Comparison of ENCODE assay signal across 10 cellular contexts in genomic region chr1:150604226-150604588, GRCh38. TPM values are rescaled to one million over a fixed set of nuclear protein-coding genes. Genes with fewer than 3 reads are reported as not detected.
DNase-seq lines count a peak whose midpoint lies in the region; ATAC-seq and TF ChIP-seq lines count a peak whose summit lies in the region.
"Had no signal": no experiment of that assay in that cellular context is flagged by ENCODE, and none has a peak within 500 bp of the region (broad histone marks: within the 10 kb centered on the region; RNA-seq: fewer than 3 reads in every experiment).

No MANE protein-coding gene starts in this region.

- H3K9me3 ChIP-seq in left ventricle myocardium inferior (replicated peaks), result no peaks in the 10 kb centered on the region
- no peaks in the 10 kb centered on the region for H3K9me3 ChIP-seq in naive thymus-derived CD4-positive, alpha-beta T cell (ENCODE audit: control insufficient read depth in 2 of 3, low read length in 3 of 3)
- no peaks in the 10 kb centered on the region for H3K9me3 ChIP-seq in uterus

- intact Hi-C loops in left ventricle myocardium inferior (cut with micrococcal nuclease) (no loop called here), Right ventricle myocardium superior (cut with DNase I) (no loop called here), dorsolateral prefrontal cortex (cut with DNase I) (no loop called here), uterus (cut with DNase I; ENCODE audit: low total_unique reads) (no loop called here)
- intact Hi-C loops in naive thymus-derived CD4-positive, alpha-beta T cell (cut with micrococcal nuclease), result loop anchor here in 1 of 2 donors (2.0 kb wide), 1 partner anchor 17 kb away; no protein-coding TSS in a partner anchor

- H3K4me3 ChIP-seq in left ventricle myocardium inferior (no peak overlapping the region), dorsolateral prefrontal cortex (no peak overlapping the region), uterus (no peak overlapping the region)
- H3K4me3 ChIP-seq in naive thymus-derived CD4-positive, alpha-beta T cell (ENCODE audit: low read length), result no peak overlapping the region

- POLR2A ChIA-PET in naive thymus-derived CD4-positive, alpha-beta T cell (lab: Charles Lee), result interaction anchor here (0.7 kb wide), 1 partner anchor 26 kb away, joined by 3 read pairs; no protein-coding TSS in a partner anchor

- H3K27ac ChIP-seq in left ventricle myocardium inferior (replicated peaks) (peak overlapping the region; percentile 83), dorsolateral prefrontal cortex (peak overlapping the region in 38 of 59 donors; percentile 1 to 76 (median 42)), uterus (peak overlapping the region; percentile 67 to 75)
- H3K27ac ChIP-seq in naive thymus-derived CD4-positive, alpha-beta T cell (ENCODE audit: low read depth, low read length), result no peak overlapping the region

- no peaks in the 10 kb centered on the region for H3K27me3 Mint-ChIP-seq in naive thymus-derived CD4-positive, alpha-beta T cell
- H3K27me3 Mint-ChIP-seq: CD4-positive, alpha-beta T cell had no signal

- H3K36me3 ChIP-seq in left ventricle myocardium inferior (peaks cover 9% of the 10 kb centered on the region), uterus (no peaks in the 10 kb centered on the region)
- H3K36me3 ChIP-seq in naive thymus-derived CD4-positive, alpha-beta T cell (ENCODE audit: control insufficient read depth in 2 of 3, insufficient read depth in 3 of 3, low read length in 3 of 3), result peaks cover 0 to 2% (median 0%) of the 10 kb centered on the region in 3 experiments

- no peaks in the 10 kb centered on the region for H3K9me3 Mint-ChIP-seq in naive thymus-derived CD4-positive, alpha-beta T cell
- H3K9me3 Mint-ChIP-seq: CD4-positive, alpha-beta T cell had no signal

- CTCF ChIA-PET in naive thymus-derived CD4-positive, alpha-beta T cell (lab: Charles Lee), result interaction anchor here (1.5 kb wide), 2 partner anchors 44 kb away, joined by 4 to 5 read pairs; no protein-coding TSS in a partner anchor

- H3K4me3 Mint-ChIP-seq in naive thymus-derived CD4-positive, alpha-beta T cell, result no peak overlapping the region
- H3K4me3 Mint-ChIP-seq: CD4-positive, alpha-beta T cell had no signal

- H3K36me3 Mint-ChIP-seq in naive thymus-derived CD4-positive, alpha-beta T cell, result peaks cover 0 to 19% (median 0%) of the 10 kb centered on the region in 5 donors

- TF ChIP-seq CTCF in left ventricle myocardium inferior (IDR thresholded peaks at IDR 0.05; ENCODE audit: borderline replicate concordance) (no peak), dorsolateral prefrontal cortex (IDR thresholded peaks at IDR 0.05 in 54 of 56, conservative IDR thresholded peaks at IDR 0.05 in 2 of 56; ENCODE audit: low read depth in 1 of 56, partially characterized antibody in 56 of 56) (no peak), uterus (IDR thresholded peaks at IDR 0.05) (no peak)

- H3K27me3 ChIP-seq in left ventricle myocardium inferior (ENCODE audit: low read depth) (no peaks in the 10 kb centered on the region), dorsolateral prefrontal cortex (no peaks in the 10 kb centered on the region), uterus (no peaks in the 10 kb centered on the region)
- H3K27me3 ChIP-seq in naive thymus-derived CD4-positive, alpha-beta T cell (ENCODE audit: control insufficient read depth in 2 of 2, insufficient read depth in 2 of 2, low read length in 2 of 2), result no peaks in the 10 kb centered on the region

- H3K4me1 ChIP-seq in left ventricle myocardium inferior (peaks cover 20% of the 10 kb centered on the region), uterus (no peaks in the 10 kb centered on the region)
- no peaks in the 10 kb centered on the region for H3K4me1 ChIP-seq in naive thymus-derived CD4-positive, alpha-beta T cell (ENCODE audit: control insufficient read depth in 2 of 2, insufficient read depth in 2 of 2, low read length in 2 of 2)

- H3K4me1 Mint-ChIP-seq in naive thymus-derived CD4-positive, alpha-beta T cell, result peaks cover 0 to 12% (median 6%) of the 10 kb centered on the region in 7 donors

- no peak for ATAC-seq in Right ventricle myocardium superior (ENCODE audit: poor library complexity)
- no peak for ATAC-seq in naive thymus-derived CD4-positive, alpha-beta T cell

- TF ChIP-seq POLR2A in uterus (IDR thresholded peaks at IDR 0.05), result no peak

- DNase-seq in left ventricle myocardium inferior (no peak), Right ventricle myocardium superior (no peak), dorsolateral prefrontal cortex (no peak), uterus (no peak), NCI-H1417 (lab: John Stamatoyannopoulos, UW) (no peak)
- DNase-seq in naive thymus-derived CD4-positive, alpha-beta T cell, result no peak
- DNase-seq in stimulated activated CD4-positive, alpha-beta T cell treated with anti-CD3 and anti-CD28 coated beads, Interleukin-4, amount 100 ng/mL, for 1 hour, result no peak
- no peak for DNase-seq in effector CD8-positive, alpha-beta T cell (lab: John Stamatoyannopoulos, UW)
- DNase-seq: activated CD8-positive, alpha-beta memory T cell treated with anti-CD3 and anti-CD28 coated beads for 24 hours; CD4-positive, alpha-beta T cell had no signal

- peak overlapping the region in 7 of 9 donors; percentile 2 to 75 (median 58) for H3K27ac Mint-ChIP-seq in naive thymus-derived CD4-positive, alpha-beta T cell
- H3K27ac Mint-ChIP-seq: CD4-positive, alpha-beta T cell had no signal

RNA-seq across cellular contexts. Expression of gene MCL1, which starts 24.8 kb away (rescaled TPM):
- total RNA-seq in left ventricle myocardium inferior (97.0 TPM), Right ventricle myocardium superior (85.9 TPM), dorsolateral prefrontal cortex (100 to 1,000 TPM in 19 of 120 experiments, 10 to 100 TPM in 101; 43.4 to 130 (median 70.6) TPM), uterus (100 to 1,000 TPM; 125 to 266 (median 207) TPM)
- total RNA-seq in naive thymus-derived CD4-positive, alpha-beta T cell, result 1,000 to 10,000 TPM in 1 of 5 experiments, 100 to 1,000 TPM in 4; 302 to 1,400 (median 377) TPM
- 100 to 1,000 TPM; 171 to 172 TPM for polyA plus RNA-seq in naive thymus-derived CD4-positive, alpha-beta T cell

RNA-seq across cellular contexts. Expression of gene ENSA, which starts 25.2 kb away (rescaled TPM):
- total RNA-seq in left ventricle myocardium inferior, result 129 TPM
- total RNA-seq in Right ventricle myocardium superior, result 108 TPM
- total RNA-seq in dorsolateral prefrontal cortex, result 100 to 1,000 TPM; 155 to 380 (median 257) TPM
- total RNA-seq in naive thymus-derived CD4-positive, alpha-beta T cell, result 100 to 1,000 TPM in 4 of 5 experiments, 10 to 100 TPM in 1; 97.2 to 178 (median 157) TPM
- polyA plus RNA-seq in naive thymus-derived CD4-positive, alpha-beta T cell, result 10 to 100 TPM; 59.4 to 60.0 TPM
- 100 to 1,000 TPM; 122 to 224 (median 130) TPM for total RNA-seq in uterus

RNA-seq across cellular contexts. Expression of gene ADAMTSL4, which starts 55.0 kb away (rescaled TPM):
- 46.3 TPM for total RNA-seq in left ventricle myocardium inferior
- 64.4 TPM for total RNA-seq in Right ventricle myocardium superior
- total RNA-seq in dorsolateral prefrontal cortex, result 1 to 10 TPM in 102 of 120 experiments, under 1 TPM in 18; 0.25 to 8.0 (median 1.9) TPM
- total RNA-seq in naive thymus-derived CD4-positive, alpha-beta T cell, result 10 to 100 TPM in 1 of 5 experiments, 1 to 10 TPM in 1, under 1 TPM in 3; 0.49 to 27.7 (median 0.79) TPM
- polyA plus RNA-seq in naive thymus-derived CD4-positive, alpha-beta T cell, result under 1 TPM; 0.14 to 0.25 TPM
- total RNA-seq in uterus, result 100 to 1,000 TPM in 1 of 4 donors, 10 to 100 TPM in 3; 15.9 to 133 (median 35.4) TPM
